In the genomic region with DNA sequence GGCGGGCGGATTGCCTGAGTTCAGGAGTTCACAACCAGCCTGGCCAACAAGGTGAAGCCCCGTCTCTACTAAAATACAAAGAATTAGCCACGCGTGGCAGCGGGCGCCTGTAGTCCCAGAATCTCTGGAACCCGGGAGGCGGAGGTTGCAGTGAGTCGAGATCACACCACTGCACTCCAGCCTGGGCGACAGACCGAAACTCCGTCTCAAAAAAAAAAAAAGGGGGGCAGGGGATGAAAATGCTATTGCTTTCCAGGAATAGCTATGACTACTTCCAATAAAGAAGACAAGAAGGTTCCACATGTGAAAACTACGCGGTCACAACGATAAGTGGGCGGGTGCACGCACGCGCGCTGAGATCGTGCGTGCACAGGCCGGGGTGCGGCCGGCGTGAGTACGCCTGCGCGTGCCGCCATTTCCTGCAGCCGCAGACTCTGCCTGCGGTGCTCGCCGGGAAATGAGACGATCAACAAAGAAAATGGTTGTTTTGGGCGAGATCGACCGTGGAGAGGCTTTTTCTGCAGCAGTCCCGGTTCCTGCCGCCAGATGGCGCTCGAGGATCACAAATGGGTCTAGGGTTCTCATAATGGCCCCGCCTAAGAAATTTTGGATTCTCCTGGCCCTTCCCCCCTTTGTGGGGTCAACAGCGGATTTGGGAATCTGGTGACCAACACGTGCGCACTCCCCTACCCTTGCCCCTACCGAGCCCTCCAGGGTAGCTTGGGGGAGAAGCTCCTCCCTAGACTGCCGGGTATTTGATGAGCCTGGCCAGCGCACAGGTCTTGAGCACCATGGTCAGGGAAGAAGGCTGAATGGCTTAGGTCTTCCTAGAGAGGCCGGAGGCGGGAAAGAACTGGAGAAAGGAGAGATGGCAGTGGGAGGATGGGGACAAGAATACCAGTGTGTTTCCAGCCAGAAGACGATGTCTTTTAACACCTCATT, we compare ENCODE assay signal across 8 cellular contexts. TPM values are rescaled to one million over a fixed set of nuclear protein-coding genes. Genes with fewer than 3 reads are reported as not detected.
DNase-seq lines count a peak whose midpoint lies in the region; ATAC-seq and FAIRE-seq lines count a peak whose summit lies in the region.

No MANE protein-coding gene starts in this region.

- peak; percentile 96 for ATAC-seq in GM21367 (IDR thresholded peaks at IDR 0.05; ENCODE audit: unreplicated experiment)

- FAIRE-seq in endometrium (lab: Jason Lieb, UNC) = peak; percentile 29

- DNase-seq in COLO829 (ENCODE audit: low spot score) (peak; percentile 93), HUDEP-2 (lab: John Stamatoyannopoulos, UW; ENCODE audit: unreplicated experiment in 76 of 76) (peak in 74 of 76 experiments; percentile 0 to 89 (median 74)), NOMO-1 treated with DMSO at 0.1 percent for 48 hours (lab: John Stamatoyannopoulos, UW; ENCODE audit: unreplicated experiment) (peak; percentile 80), mesenteric fat pad (ENCODE audit: low spot score) (peak; percentile 95)
- peak; percentile 64 for DNase-seq in activated CD8-positive, alpha-beta memory T cell treated with anti-CD3 and anti-CD28 coated beads, Interleukin-2, amount 50 U/mL, for 1 hour (ENCODE audit: extremely low read depth)
- peak; percentile 74 to 78 for DNase-seq in stimulated activated CD8-positive, alpha-beta memory T cell treated with anti-CD3 and anti-CD28 coated beads, Interleukin-15, amount 100 ng/mL, for 4 hours (ENCODE audit: low read depth in 2 of 2)

RNA-seq across cellular contexts. Expression of gene PNMA5, which starts 35.1 kb away (rescaled TPM):
- total RNA-seq in mesenteric fat pad = not detected

Comparison
In these comparisons a context has a peak if more than half of its experiments do, and no peak if none do; other contexts are left out.
1. Peak in every context shown above with its lines: DNase-seq and ATAC-seq.